In genomic region chr6:38639498-38640215, GRCh38 we compare ENCODE assay signal across 8 cellular contexts. TPM values are rescaled to one million over a fixed set of nuclear protein-coding genes. Genes with fewer than 3 reads are reported as not detected.
A peak's percentile ranks its signal among the peaks of the same experiment; 100 is the strongest.
DNase-seq lines count a peak whose midpoint lies in the region; ATAC-seq and TF ChIP-seq lines count a peak whose summit lies in the region.

Gene BTBD9, minus strand, starts transcription at chr6:38639929.

- peak within 1 kb of the TSS; percentile 82 for H3K4me3 ChIP-seq in IMR-90 (ENCODE audit: insufficient read depth, low read depth, low read length)
- peak within 1 kb of the TSS; percentile 93 for H3K4me3 ChIP-seq in fibroblast of villous mesenchyme (ENCODE audit: low read depth, low read length)
- peak within 1 kb of the TSS; percentile 90 for H3K4me3 ChIP-seq in neural cell (ENCODE audit: low read length)
- H3K4me3 ChIP-seq in stomach = peak within 1 kb of the TSS; percentile 84 to 88 (median 86)

- H3K36me3 ChIP-seq in IMR-90 (ENCODE audit: control insufficient read depth, insufficient read depth, low read length) = no peaks in the 10 kb centered on the region
- no peaks in the 10 kb centered on the region for H3K36me3 ChIP-seq in neural cell (ENCODE audit: insufficient read depth, low read length)
- H3K36me3 ChIP-seq in stomach = no peaks in the 10 kb centered on the region

- H3K4me1 ChIP-seq in IMR-90 (ENCODE audit: control insufficient read depth, insufficient read depth, low read length) (peaks cover 7% of the 10 kb centered on the region), stomach (peaks cover 9 to 49% (median 27%) of the 10 kb centered on the region in 4 donors)

- CTCF ChIA-PET in IMR-90 (lab: Yijun Ruan, JAX) (no interaction called here), RWPE1 (lab: Yijun Ruan, JAX) (no interaction called here)

- H3K56ac ChIP-seq in IMR-90 (ENCODE audit: extremely low read depth, insufficient read depth, low read length) = peak within 1 kb of the TSS; percentile 87

- no TSS peak for BruUV-seq in IMR-90 (replicated peaks; lab: Mats Ljungman, UMichigan)

- peak within 1 kb of the TSS; percentile 91 for H3K14ac ChIP-seq in IMR-90 (replicated peaks; ENCODE audit: low read depth, low read length)

- WGBS in IMR-90 (ENCODE audit: extremely low coverage in 2 of 2, insufficient read length in 1 of 2), 2 experiments = 0% methylated on average over 17 of the region's 82 CpGs; no CpG with 5 or more reads in 1 of the 2 experiments
- WGBS in stomach, 5 donors = 0 to 1% (median 0%) methylated on average over 26 to 82 of the region's 82 CpGs

- peaks cover 39% of the 10 kb centered on the region for H3K79me2 ChIP-seq in neural cell (replicated peaks; ENCODE audit: insufficient read depth, low read length)

- H3K4me2 ChIP-seq in IMR-90 (ENCODE audit: low read depth, low read length) (peak within 1 kb of the TSS; percentile 99), neural cell (ENCODE audit: low read length) (peak within 1 kb of the TSS; percentile 84)

- TF ChIP-seq EP300 in neural cell (conservative IDR thresholded peaks at IDR 0.05; ENCODE audit: poor library complexity, severe bottlenecking) (peak; percentile 84), stomach (IDR thresholded peaks at IDR 0.05) (no peak)

- peak within 1 kb of the TSS; percentile 55 for H3K23ac ChIP-seq in IMR-90 (ENCODE audit: low read depth, low read length)

- H4K5ac ChIP-seq in IMR-90 (ENCODE audit: low read depth, low read length) = peak within 1 kb of the TSS; percentile 94

- no peaks in the 10 kb centered on the region for H3K27me3 ChIP-seq in IMR-90 (ENCODE audit: control insufficient read depth, insufficient read depth, low read length)
- no peaks in the 10 kb centered on the region for H3K27me3 ChIP-seq in neural cell (ENCODE audit: insufficient read depth, low read depth, low read length)
- H3K27me3 ChIP-seq in stomach = no peaks in the 10 kb centered on the region

- peak within 1 kb of the TSS; percentile 84 for H2BK120ac ChIP-seq in IMR-90 (ENCODE audit: low read depth, low read length)

- peak within 1 kb of the TSS; percentile 7; the same call in 1 of the 2 replicates for H2AK5ac ChIP-seq in IMR-90 (ENCODE audit: low read depth, low read length)

- H2AK9ac ChIP-seq in IMR-90 (replicated peaks; ENCODE audit: low read depth, low read length, poor library complexity) = peak within 1 kb of the TSS; percentile 93

- H3K9me1 ChIP-seq in IMR-90 (ENCODE audit: insufficient read depth, low read length) = peaks cover 6% of the 10 kb centered on the region

- intact Hi-C loops in IMR-90 (cut with micrococcal nuclease) = no loop called here
- intact Hi-C loops in stomach (cut with DNase I; ENCODE audit: low total_unique reads) = no loop called here

- peak; percentile 70 for DNase-seq in DMS53 treated with DMSO at 0.1 percent for 48 hours (lab: John Stamatoyannopoulos, UW; ENCODE audit: unreplicated experiment)
- DNase-seq in IMR-90 = peak; percentile 83
- DNase-seq in RWPE1 (ENCODE audit: low spot score) = peak; percentile 70
- peak; percentile 80 for DNase-seq in activated effector memory CD4-positive, alpha-beta T cell treated with Interleukin-2 at 50 U/mL for 16 hours
- peak; percentile 84 for DNase-seq in fibroblast of villous mesenchyme (ENCODE audit: low read depth)
- peak; percentile 84 for DNase-seq in stomach

- H2AFZ ChIP-seq in IMR-90 (replicated peaks; ENCODE audit: low read length, poor library complexity) (peak within 1 kb of the TSS; percentile 99), neural cell (ENCODE audit: low read depth, low read length) (peak within 1 kb of the TSS; percentile 91)

- H4K91ac ChIP-seq in IMR-90 (ENCODE audit: insufficient read depth, low read depth, low read length) = peak within 1 kb of the TSS; percentile 79

- peak within 1 kb of the TSS; percentile 86 for H3K18ac ChIP-seq in IMR-90 (ENCODE audit: low read depth, low read length)

- peak; percentile 63 for TF ChIP-seq POLR2A in IMR-90 (IDR thresholded peaks at IDR 0.05; ENCODE audit: low read depth, low read length)
- TF ChIP-seq POLR2A in stomach (IDR thresholded peaks at IDR 0.05) = no peak

- H3K27ac ChIP-seq in IMR-90 (ENCODE audit: insufficient read depth, low read length) = peak within 1 kb of the TSS; percentile 82
- H3K27ac ChIP-seq in RWPE1 = peak within 1 kb of the TSS; percentile 77
- peak within 1 kb of the TSS; percentile 97 for H3K27ac ChIP-seq in neural cell (ENCODE audit: low read length)
- peak within 1 kb of the TSS; percentile 90 to 97 (median 93) for H3K27ac ChIP-seq in stomach

- dilution Hi-C loops in IMR-90 (cut with HindIII; ENCODE audit: low sequenced_read_pairs, unreplicated experiment) = no loop called here

- H3K9ac ChIP-seq in IMR-90 (ENCODE audit: low read depth, low read length) = peak within 1 kb of the TSS; percentile 96
- peak within 1 kb of the TSS; percentile 92 for H3K9ac ChIP-seq in neural cell (ENCODE audit: low read length)

- H2BK20ac ChIP-seq in IMR-90 (ENCODE audit: low read depth, low read length) = 0 out of 2 replicates have a peak within 1 kb of the TSS, but pooled peaks have one; percentile 29

- H3F3A ChIP-seq in neural cell (ENCODE audit: insufficient read depth, low read length, poor library complexity, severe bottlenecking) = no peaks in the 10 kb centered on the region

- H4K20me1 ChIP-seq in IMR-90 (ENCODE audit: insufficient read depth, low read length) = no peaks in the 10 kb centered on the region
- H4K20me1 ChIP-seq in neural cell (ENCODE audit: insufficient read depth) = no peaks in the 10 kb centered on the region

- no peak within 1 kb of the TSS; the same call in 2 of the 3 replicates for H2BK15ac ChIP-seq in IMR-90 (ENCODE audit: low read depth, low read length)

- peak within 1 kb of the TSS; percentile 75 to 91 for H4K8ac ChIP-seq in IMR-90 (ENCODE audit: low read depth in 2 of 2, low read length in 2 of 2)

- H3K9me3 ChIP-seq in IMR-90 (ENCODE audit: control insufficient read depth, insufficient read depth, low read length) (no peaks in the 10 kb centered on the region), neural cell (ENCODE audit: low read length) (no peaks in the 10 kb centered on the region), stomach (no peaks in the 10 kb centered on the region)

- H2BK5ac ChIP-seq in IMR-90 (ENCODE audit: low read depth, low read length, poor library complexity, severe bottlenecking) = peak within 1 kb of the TSS; percentile 69

- TF ChIP-seq CTCF in IMR-90 (conservative IDR thresholded peaks at IDR 0.05; ENCODE audit: low read depth, low read length) (no peak), RWPE1 (conservative IDR thresholded peaks at IDR 0.05; ENCODE audit: low read depth) (no peak), fibroblast of villous mesenchyme (IDR thresholded peaks at IDR 0.05; ENCODE audit: insufficient read depth, low read depth, low read length) (no peak), neural cell (IDR thresholded peaks at IDR 0.05; ENCODE audit: poor library complexity, severe bottlenecking) (no peak), stomach (IDR thresholded peaks at IDR 0.05) (no peak)

- H3K79me1 ChIP-seq in IMR-90 (ENCODE audit: low read depth in 1 of 2, low read length in 2 of 2) = peaks cover 24 to 30% of the 10 kb centered on the region in 2 experiments

- POLR2A ChIA-PET in IMR-90 (lab: Charles Lee; ENCODE audit: unreplicated experiment) = interaction anchor here (0.6 kb wide), 2 partner anchors 98 to 373 kb away, joined by 5 read pairs; no protein-coding TSS in a partner anchor
- POLR2A ChIA-PET in RWPE1 (lab: Yijun Ruan, JAX; ENCODE audit: low non-redundant PET) = interaction anchor here (0.6 kb wide), 1 partner anchor 89 kb away, joined by 3 read pairs; no protein-coding TSS in a partner anchor

- in situ Hi-C loops in IMR-90 (cut with MboI; ENCODE audit: low sequenced_read_pairs) = no loop called here

- TF ChIP-seq RAD21 in IMR-90 (IDR thresholded peaks at IDR 0.05; ENCODE audit: low read length) (no peak), neural cell (conservative IDR thresholded peaks at IDR 0.05) (no peak)

- no peaks in the 10 kb centered on the region for H3K9me2 ChIP-seq in neural cell (ENCODE audit: insufficient read depth, low read length)

- peak within 1 kb of the TSS; percentile 97 for H3K4ac ChIP-seq in IMR-90 (ENCODE audit: low read depth, low read length)

- ATAC-seq in GM21528 (IDR thresholded peaks at IDR 0.05; ENCODE audit: low FRiP score, unreplicated experiment) (peak; percentile 71), IMR-90 (ENCODE audit: low read depth) (peak; percentile 88)

TF ChIP-seq in IMR-90, 13 proteins besides CTCF, POLR2A, EP300 and RAD21 (continues in another document):
- TF ChIP-seq CEBPB (IDR thresholded peaks at IDR 0.05; ENCODE audit: low read depth, low read length) (no peak), MXI1 (IDR thresholded peaks at IDR 0.05; ENCODE audit: borderline replicate concordance, low read depth, low read length) (peak; percentile 73; the same call in 1 of the 2 replicates), MAFK (IDR thresholded peaks at IDR 0.05; ENCODE audit: low read depth, low read length) (no peak)

TF ChIP-seq in neural cell, 6 proteins besides CTCF, POLR2A, EP300 and RAD21 (continues in another document):
- no peak for TF ChIP-seq SMC3 (conservative IDR thresholded peaks at IDR 0.05; ENCODE audit: poor library complexity)

RNA-seq across cellular contexts. Expression of gene BTBD9, which starts in this region (rescaled TPM):
- total RNA-seq in IMR-90 (2012; rRNA removed) (13.9 and 22.0 TPM in 2 replicates), fibroblast of villous mesenchyme (8.7 and 12.1 TPM in 2 replicates), stomach (10 to 100 TPM in 4 of 5 donors, 1 to 10 TPM in 1; 2.0 to 90.2 (median 31.4) TPM)
- polyA plus RNA-seq in IMR-90 (2012; rRNA removed) (4.0 and 4.1 TPM in 2 replicates), neural cell (6.2 and 7.9 TPM in 2 replicates), stomach (1 to 10 TPM; 1.4 to 3.1 (median 2.1) TPM)
- polyA plus RNA-seq in IMR-90 (2012; cell fraction: cytosol; rRNA removed) = 2.3 and 2.7 TPM in 2 replicates
- polyA plus RNA-seq in IMR-90 (2012; cell fraction: nucleus; rRNA removed; ENCODE audit: low replicate concordance) = 2.9 and 5.0 TPM in 2 replicates
- polyA minus RNA-seq in neural cell = 52.3 and 66.8 TPM in 2 replicates

Comparison
In these comparisons a context has a peak if more than half of its experiments do, and no peak if none do; other contexts are left out.
1. Peak in every context shown above with its lines: DNase-seq, ATAC-seq, H3K4me3 ChIP-seq and H3K27ac ChIP-seq.